ENCODE assay signal across 1 cellular context in the genomic region with DNA sequence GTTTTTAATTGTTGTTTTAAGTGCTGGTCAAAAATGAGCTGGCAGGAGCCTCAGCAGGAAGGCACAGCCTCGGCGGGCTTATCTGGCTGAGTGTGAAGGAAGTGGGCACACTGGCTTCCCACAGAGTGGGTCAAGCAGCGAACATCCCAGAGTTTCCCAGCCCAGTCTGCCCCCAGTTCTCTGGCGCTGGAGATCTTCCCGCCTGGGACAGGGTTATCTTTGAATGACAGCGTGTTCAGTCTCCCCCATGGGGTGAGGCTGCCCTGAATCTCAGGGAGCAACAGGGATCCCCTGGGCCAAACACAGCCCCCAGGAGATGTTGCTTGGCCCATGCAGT.
A peak's percentile ranks its signal among the peaks of the same experiment; 100 is the strongest.
TF ChIP-seq lines count a peak whose summit lies in the region.

No MANE protein-coding gene starts in this region.

TF ChIP-seq in HepG2, 621 proteins besides CTCF, POLR2A, EP300 and RAD21 (continued from another document and continues in another):
- TF ChIP-seq, protein P1, sequence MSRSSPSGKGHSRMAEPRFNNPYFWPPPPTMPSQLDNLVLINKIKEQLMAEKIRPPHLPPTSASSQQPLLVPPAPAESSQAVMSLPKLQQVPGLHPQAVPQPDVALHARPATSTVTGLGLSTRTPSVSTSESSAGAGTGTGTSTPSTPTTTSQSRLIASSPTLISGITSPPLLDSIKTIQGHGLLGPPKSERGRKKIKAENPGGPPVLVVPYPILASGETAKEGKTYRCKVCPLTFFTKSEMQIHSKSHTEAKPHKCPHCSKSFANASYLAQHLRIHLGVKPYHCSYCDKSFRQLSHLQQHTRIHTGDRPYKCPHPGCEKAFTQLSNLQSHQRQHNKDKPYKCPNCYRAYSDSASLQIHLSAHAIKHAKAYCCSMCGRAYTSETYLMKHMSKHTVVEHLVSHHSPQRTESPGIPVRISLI (CRISPR knock-in tag; IDR thresholded peaks at IDR 0.05; ENCODE audit: borderline replicate concordance): no peak
- TF ChIP-seq ZSCAN20 (CRISPR knock-in tag; IDR thresholded peaks at IDR 0.05; ENCODE audit: borderline replicate concordance) (0 out of 2 replicates have a peak, but pooled peaks have one; percentile 47), SIX1 (CRISPR knock-in tag; IDR thresholded peaks at IDR 0.05; ENCODE audit: borderline replicate concordance) (no peak), CCAR2 (optimal IDR thresholded peaks at IDR 0.05; ENCODE audit: low read depth, low read length) (no peak), ZBTB38 (CRISPR knock-in tag; IDR thresholded peaks at IDR 0.05) (peak; percentile 87), ZNF143 (CRISPR knock-in tag; IDR thresholded peaks at IDR 0.05) (no peak), TCF7 (IDR thresholded peaks at IDR 0.05; ENCODE audit: low read depth) (no peak), ELF1 (CRISPR knock-in tag; IDR thresholded peaks at IDR 0.05) (0 out of 2 replicates have a peak, but pooled peaks have one; percentile 24), ZNF75D (CRISPR knock-in tag; IDR thresholded peaks at IDR 0.05; ENCODE audit: borderline replicate concordance) (no peak), SMYD3 (CRISPR knock-in tag; IDR thresholded peaks at IDR 0.05) (no peak), CBFB (CRISPR knock-in tag; IDR thresholded peaks at IDR 0.05) (no peak), ZNF749 (CRISPR knock-in tag; IDR thresholded peaks at IDR 0.05; ENCODE audit: borderline replicate concordance) (no peak), U2AF1 (optimal IDR thresholded peaks at IDR 0.05; ENCODE audit: low read depth, low read length) (no peak), GLI4 (CRISPR knock-in tag; IDR thresholded peaks at IDR 0.05; ENCODE audit: borderline replicate concordance) (no peak), CENPX (CRISPR knock-in tag; IDR thresholded peaks at IDR 0.05) (no peak), AGO2 (optimal IDR thresholded peaks at IDR 0.05; ENCODE audit: low read depth, low read length) (no peak), ZNF232 (CRISPR knock-in tag; IDR thresholded peaks at IDR 0.05; ENCODE audit: borderline replicate concordance) (0 out of 2 replicates have a peak, but pooled peaks have one; percentile 38), PAF1 (CRISPR knock-in tag; IDR thresholded peaks at IDR 0.05) (no peak), ARNT2 (CRISPR knock-in tag; IDR thresholded peaks at IDR 0.05; ENCODE audit: low read depth) (no peak), ZNF552 (CRISPR knock-in tag; IDR thresholded peaks at IDR 0.05; ENCODE audit: borderline replicate concordance) (no peak), SMAD3 (CRISPR knock-in tag; IDR thresholded peaks at IDR 0.05) (no peak), NCOR1 (IDR thresholded peaks at IDR 0.05; ENCODE audit: borderline replicate concordance, low read length) (no peak), NFKB2 (CRISPR knock-in tag; IDR thresholded peaks at IDR 0.05; ENCODE audit: borderline replicate concordance) (0 out of 2 replicates have a peak, but pooled peaks have one; percentile 31), HES4 (CRISPR knock-in tag; IDR thresholded peaks at IDR 0.05; ENCODE audit: borderline replicate concordance) (no peak), WIZ (CRISPR knock-in tag; IDR thresholded peaks at IDR 0.05) (no peak), MIER2 (CRISPR knock-in tag; IDR thresholded peaks at IDR 0.05) (no peak), HHEX (CRISPR knock-in tag; IDR thresholded peaks at IDR 0.05) (no peak), MTA3 (CRISPR knock-in tag; IDR thresholded peaks at IDR 0.05) (no peak), TRIM24 (CRISPR knock-in tag; IDR thresholded peaks at IDR 0.05) (no peak), ZNF879 (CRISPR knock-in tag; IDR thresholded peaks at IDR 0.05) (0 out of 2 replicates have a peak, but pooled peaks have one; percentile 13), TCF12 (IDR thresholded peaks at IDR 0.05) (no peak), TCF12 (CRISPR knock-in tag; IDR thresholded peaks at IDR 0.05) (no peak), MXD4 (CRISPR knock-in tag; IDR thresholded peaks at IDR 0.05) (no peak), PRPF4 (IDR thresholded peaks at IDR 0.05; ENCODE audit: low read depth, low read length, poor library complexity, severe bottlenecking) (peak; percentile 25), CC2D1A (CRISPR knock-in tag; IDR thresholded peaks at IDR 0.05) (no peak), ZNF446 (CRISPR knock-in tag; IDR thresholded peaks at IDR 0.05) (no peak), ZFP36L1 (CRISPR knock-in tag; IDR thresholded peaks at IDR 0.05) (no peak), FOXA1 (IDR thresholded peaks at IDR 0.05) (no peak), FOXA1 (CRISPR knock-in tag; IDR thresholded peaks at IDR 0.05) (no peak), SALL1 (CRISPR knock-in tag; IDR thresholded peaks at IDR 0.05) (peak; percentile 19; the same call in 1 of the 2 replicates), GATAD1 (CRISPR knock-in tag; IDR thresholded peaks at IDR 0.05) (no peak)
- TF ChIP-seq, protein P2, sequence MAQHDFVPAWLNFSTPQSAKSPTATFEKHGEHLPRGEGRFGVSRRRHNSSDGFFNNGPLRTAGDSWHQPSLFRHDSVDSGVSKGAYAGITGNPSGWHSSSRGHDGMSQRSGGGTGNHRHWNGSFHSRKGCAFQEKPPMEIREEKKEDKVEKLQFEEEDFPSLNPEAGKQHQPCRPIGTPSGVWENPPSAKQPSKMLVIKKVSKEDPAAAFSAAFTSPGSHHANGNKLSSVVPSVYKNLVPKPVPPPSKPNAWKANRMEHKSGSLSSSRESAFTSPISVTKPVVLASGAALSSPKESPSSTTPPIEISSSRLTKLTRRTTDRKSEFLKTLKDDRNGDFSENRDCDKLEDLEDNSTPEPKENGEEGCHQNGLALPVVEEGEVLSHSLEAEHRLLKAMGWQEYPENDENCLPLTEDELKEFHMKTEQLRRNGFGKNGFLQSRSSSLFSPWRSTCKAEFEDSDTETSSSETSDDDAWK (CRISPR knock-in tag; IDR thresholded peaks at IDR 0.05): no peak
- TF ChIP-seq, protein P3, sequence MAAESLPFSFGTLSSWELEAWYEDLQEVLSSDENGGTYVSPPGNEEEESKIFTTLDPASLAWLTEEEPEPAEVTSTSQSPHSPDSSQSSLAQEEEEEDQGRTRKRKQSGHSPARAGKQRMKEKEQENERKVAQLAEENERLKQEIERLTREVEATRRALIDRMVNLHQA (CRISPR knock-in tag; IDR thresholded peaks at IDR 0.05): no peak
- TF ChIP-seq, protein P4, sequence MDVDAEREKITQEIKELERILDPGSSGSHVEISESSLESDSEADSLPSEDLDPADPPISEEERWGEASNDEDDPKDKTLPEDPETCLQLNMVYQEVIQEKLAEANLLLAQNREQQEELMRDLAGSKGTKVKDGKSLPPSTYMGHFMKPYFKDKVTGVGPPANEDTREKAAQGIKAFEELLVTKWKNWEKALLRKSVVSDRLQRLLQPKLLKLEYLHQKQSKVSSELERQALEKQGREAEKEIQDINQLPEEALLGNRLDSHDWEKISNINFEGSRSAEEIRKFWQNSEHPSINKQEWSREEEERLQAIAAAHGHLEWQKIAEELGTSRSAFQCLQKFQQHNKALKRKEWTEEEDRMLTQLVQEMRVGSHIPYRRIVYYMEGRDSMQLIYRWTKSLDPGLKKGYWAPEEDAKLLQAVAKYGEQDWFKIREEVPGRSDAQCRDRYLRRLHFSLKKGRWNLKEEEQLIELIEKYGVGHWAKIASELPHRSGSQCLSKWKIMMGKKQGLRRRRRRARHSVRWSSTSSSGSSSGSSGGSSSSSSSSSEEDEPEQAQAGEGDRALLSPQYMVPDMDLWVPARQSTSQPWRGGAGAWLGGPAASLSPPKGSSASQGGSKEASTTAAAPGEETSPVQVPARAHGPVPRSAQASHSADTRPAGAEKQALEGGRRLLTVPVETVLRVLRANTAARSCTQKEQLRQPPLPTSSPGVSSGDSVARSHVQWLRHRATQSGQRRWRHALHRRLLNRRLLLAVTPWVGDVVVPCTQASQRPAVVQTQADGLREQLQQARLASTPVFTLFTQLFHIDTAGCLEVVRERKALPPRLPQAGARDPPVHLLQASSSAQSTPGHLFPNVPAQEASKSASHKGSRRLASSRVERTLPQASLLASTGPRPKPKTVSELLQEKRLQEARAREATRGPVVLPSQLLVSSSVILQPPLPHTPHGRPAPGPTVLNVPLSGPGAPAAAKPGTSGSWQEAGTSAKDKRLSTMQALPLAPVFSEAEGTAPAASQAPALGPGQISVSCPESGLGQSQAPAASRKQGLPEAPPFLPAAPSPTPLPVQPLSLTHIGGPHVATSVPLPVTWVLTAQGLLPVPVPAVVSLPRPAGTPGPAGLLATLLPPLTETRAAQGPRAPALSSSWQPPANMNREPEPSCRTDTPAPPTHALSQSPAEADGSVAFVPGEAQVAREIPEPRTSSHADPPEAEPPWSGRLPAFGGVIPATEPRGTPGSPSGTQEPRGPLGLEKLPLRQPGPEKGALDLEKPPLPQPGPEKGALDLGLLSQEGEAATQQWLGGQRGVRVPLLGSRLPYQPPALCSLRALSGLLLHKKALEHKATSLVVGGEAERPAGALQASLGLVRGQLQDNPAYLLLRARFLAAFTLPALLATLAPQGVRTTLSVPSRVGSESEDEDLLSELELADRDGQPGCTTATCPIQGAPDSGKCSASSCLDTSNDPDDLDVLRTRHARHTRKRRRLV (CRISPR knock-in tag; IDR thresholded peaks at IDR 0.05): no peak
- TF ChIP-seq, protein P5, sequence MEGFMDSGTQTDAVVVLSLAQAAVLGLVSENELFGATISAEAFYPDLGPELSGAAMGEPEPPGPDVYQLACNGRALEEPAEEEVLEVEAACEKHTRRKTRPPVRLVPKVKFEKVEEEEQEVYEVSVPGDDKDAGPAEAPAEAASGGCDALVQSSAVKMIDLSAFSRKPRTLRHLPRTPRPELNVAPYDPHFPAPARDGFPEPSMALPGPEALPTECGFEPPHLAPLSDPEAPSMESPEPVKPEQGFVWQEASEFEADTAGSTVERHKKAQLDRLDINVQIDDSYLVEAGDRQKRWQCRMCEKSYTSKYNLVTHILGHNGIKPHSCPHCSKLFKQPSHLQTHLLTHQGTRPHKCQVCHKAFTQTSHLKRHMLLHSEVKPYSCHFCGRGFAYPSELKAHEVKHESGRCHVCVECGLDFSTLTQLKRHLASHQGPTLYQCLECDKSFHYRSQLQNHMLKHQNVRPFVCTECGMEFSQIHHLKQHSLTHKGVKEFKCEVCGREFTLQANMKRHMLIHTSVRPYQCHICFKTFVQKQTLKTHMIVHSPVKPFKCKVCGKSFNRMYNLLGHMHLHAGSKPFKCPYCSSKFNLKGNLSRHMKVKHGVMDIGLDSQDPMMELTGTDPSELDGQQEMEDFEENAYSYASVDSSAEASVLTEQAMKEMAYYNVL (CRISPR knock-in tag; IDR thresholded peaks at IDR 0.05; ENCODE audit: borderline replicate concordance): no peak
- TF ChIP-seq, protein P6, sequence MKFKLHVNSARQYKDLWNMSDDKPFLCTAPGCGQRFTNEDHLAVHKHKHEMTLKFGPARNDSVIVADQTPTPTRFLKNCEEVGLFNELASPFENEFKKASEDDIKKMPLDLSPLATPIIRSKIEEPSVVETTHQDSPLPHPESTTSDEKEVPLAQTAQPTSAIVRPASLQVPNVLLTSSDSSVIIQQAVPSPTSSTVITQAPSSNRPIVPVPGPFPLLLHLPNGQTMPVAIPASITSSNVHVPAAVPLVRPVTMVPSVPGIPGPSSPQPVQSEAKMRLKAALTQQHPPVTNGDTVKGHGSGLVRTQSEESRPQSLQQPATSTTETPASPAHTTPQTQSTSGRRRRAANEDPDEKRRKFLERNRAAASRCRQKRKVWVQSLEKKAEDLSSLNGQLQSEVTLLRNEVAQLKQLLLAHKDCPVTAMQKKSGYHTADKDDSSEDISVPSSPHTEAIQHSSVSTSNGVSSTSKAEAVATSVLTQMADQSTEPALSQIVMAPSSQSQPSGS (CRISPR knock-in tag; IDR thresholded peaks at IDR 0.05): no peak
- TF ChIP-seq, protein P7, sequence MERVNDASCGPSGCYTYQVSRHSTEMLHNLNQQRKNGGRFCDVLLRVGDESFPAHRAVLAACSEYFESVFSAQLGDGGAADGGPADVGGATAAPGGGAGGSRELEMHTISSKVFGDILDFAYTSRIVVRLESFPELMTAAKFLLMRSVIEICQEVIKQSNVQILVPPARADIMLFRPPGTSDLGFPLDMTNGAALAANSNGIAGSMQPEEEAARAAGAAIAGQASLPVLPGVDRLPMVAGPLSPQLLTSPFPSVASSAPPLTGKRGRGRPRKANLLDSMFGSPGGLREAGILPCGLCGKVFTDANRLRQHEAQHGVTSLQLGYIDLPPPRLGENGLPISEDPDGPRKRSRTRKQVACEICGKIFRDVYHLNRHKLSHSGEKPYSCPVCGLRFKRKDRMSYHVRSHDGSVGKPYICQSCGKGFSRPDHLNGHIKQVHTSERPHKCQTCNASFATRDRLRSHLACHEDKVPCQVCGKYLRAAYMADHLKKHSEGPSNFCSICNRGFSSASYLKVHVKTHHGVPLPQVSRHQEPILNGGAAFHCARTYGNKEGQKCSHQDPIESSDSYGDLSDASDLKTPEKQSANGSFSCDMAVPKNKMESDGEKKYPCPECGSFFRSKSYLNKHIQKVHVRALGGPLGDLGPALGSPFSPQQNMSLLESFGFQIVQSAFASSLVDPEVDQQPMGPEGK (CRISPR knock-in tag; IDR thresholded peaks at IDR 0.05): peak; percentile 35; the same call in 1 of the 2 replicates
- TF ChIP-seq, protein P8, sequence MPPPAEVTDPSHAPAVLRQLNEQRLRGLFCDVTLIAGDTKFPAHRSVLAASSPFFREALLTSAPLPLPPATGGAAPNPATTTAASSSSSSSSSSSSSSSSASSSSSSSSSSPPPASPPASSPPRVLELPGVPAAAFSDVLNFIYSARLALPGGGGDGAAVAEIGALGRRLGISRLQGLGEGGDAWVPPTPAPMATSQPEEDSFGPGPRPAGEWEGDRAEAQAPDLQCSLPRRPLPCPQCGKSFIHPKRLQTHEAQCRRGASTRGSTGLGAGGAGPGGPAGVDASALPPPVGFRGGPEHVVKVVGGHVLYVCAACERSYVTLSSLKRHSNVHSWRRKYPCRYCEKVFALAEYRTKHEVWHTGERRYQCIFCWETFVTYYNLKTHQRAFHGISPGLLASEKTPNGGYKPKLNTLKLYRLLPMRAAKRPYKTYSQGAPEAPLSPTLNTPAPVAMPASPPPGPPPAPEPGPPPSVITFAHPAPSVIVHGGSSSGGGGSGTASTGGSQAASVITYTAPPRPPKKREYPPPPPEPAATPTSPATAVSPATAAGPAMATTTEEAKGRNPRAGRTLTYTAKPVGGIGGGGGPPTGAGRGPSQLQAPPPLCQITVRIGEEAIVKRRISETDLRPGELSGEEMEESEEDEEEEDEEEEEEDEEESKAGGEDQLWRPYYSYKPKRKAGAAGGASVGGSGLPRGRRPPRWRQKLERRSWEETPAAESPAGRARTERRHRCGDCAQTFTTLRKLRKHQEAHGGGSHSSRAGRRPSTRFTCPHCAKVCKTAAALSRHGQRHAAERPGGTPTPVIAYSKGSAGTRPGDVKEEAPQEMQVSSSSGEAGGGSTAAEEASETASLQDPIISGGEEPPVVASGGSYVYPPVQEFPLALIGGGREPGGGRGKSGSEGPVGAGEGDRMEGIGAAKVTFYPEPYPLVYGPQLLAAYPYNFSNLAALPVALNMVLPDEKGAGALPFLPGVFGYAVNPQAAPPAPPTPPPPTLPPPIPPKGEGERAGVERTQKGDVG (CRISPR knock-in tag; IDR thresholded peaks at IDR 0.05; ENCODE audit: borderline replicate concordance): 0 out of 2 replicates have a peak, but pooled peaks have one; percentile 40
- TF ChIP-seq, protein P9, sequence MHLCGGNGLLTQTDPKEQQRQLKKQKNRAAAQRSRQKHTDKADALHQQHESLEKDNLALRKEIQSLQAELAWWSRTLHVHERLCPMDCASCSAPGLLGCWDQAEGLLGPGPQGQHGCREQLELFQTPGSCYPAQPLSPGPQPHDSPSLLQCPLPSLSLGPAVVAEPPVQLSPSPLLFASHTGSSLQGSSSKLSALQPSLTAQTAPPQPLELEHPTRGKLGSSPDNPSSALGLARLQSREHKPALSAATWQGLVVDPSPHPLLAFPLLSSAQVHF (CRISPR knock-in tag; IDR thresholded peaks at IDR 0.05): no peak
